8 cellular contexts compared by ENCODE assay signal in genomic region chrX:109733658-109734022, GRCh38. TPM values are rescaled to one million over a fixed set of nuclear protein-coding genes. Genes with fewer than 3 reads are reported as not detected.
DNase-seq lines count a peak whose midpoint lies in the region; ATAC-seq and TF ChIP-seq lines count a peak whose summit lies in the region.

No MANE protein-coding gene starts in this region.

- no peaks in the 10 kb centered on the region for H3K9me3 Mint-ChIP-seq in CD8-positive, alpha-beta T cell
- no peaks in the 10 kb centered on the region for H3K9me3 Mint-ChIP-seq in effector memory CD8-positive, alpha-beta T cell

- peaks cover 14% of the 10 kb centered on the region for H3K4me1 ChIP-seq in CD8-positive, alpha-beta T cell (ENCODE audit: insufficient read depth, low read length)
- H3K4me1 ChIP-seq in MM.1S (ENCODE audit: low read length) (0 out of 2 replicates have a peak, but pooled peaks cover 4% of the 10 kb centered on the region), neuron (ENCODE audit: insufficient read depth, low read length) (peaks cover 6% of the 10 kb centered on the region)

- no peaks in the 10 kb centered on the region for H3K9me3 ChIP-seq in CD8-positive, alpha-beta T cell (ENCODE audit: low read length)
- no peaks in the 10 kb centered on the region for H3K9me3 ChIP-seq in MM.1S (replicated peaks; ENCODE audit: insufficient read depth, low read length)
- H3K9me3 ChIP-seq in neuron (ENCODE audit: low read length), result no peaks in the 10 kb centered on the region

- H2AFZ ChIP-seq in MM.1S (ENCODE audit: low read length) (peak overlapping the region; percentile 77), neuron (ENCODE audit: low read depth, low read length) (no peak overlapping the region)

- peak overlapping the region; percentile 90 for H3K4me3 ChIP-seq in CD8-positive, alpha-beta T cell (ENCODE audit: low read depth, low read length)
- peak overlapping the region; percentile 70 for H3K4me3 ChIP-seq in MM.1S (ENCODE audit: low read length)
- H3K4me3 ChIP-seq in neuron (ENCODE audit: low read length), result peak overlapping the region; percentile 65

- DNase-seq in CD8-positive, alpha-beta T cell, result no peak
- DNase-seq in MM.1S (no peak), NCI-H2171 (lab: John Stamatoyannopoulos, UW) (no peak), NCI-H2081 treated with DMSO at 0.1 percent for 48 hours (lab: John Stamatoyannopoulos, UW) (no peak)
- no peak for DNase-seq in effector memory CD8-positive, alpha-beta T cell

- H3K27ac Mint-ChIP-seq in CD8-positive, alpha-beta T cell, result peak overlapping the region; percentile 88
- peak overlapping the region; percentile 86 to 98 for H3K27ac Mint-ChIP-seq in effector memory CD8-positive, alpha-beta T cell

- peaks cover 31% of the 10 kb centered on the region for H3K4me1 Mint-ChIP-seq in CD8-positive, alpha-beta T cell (ENCODE audit: low read depth)
- peaks cover 16 to 31% of the 10 kb centered on the region in 2 donors for H3K4me1 Mint-ChIP-seq in effector memory CD8-positive, alpha-beta T cell (ENCODE audit: low read depth in 2 of 2)

- intact Hi-C loops in CD8-positive, alpha-beta T cell (cut with DNase I, micrococcal nuclease), result loop anchor here (1.0 to 10.0 kb wide), 6 partner anchors 196 to 1949 kb away; partner anchors contain the start of genes NXT2 (in 2 of the 2), ALG13 (in 1 of the 2), AMMECR1 (in 1 of the 2) and TMEM164 (in 1 of the 2)

- H3K4me3 Mint-ChIP-seq in CD8-positive, alpha-beta T cell, result peak overlapping the region; percentile 97
- peak overlapping the region; percentile 93 to 98 for H3K4me3 Mint-ChIP-seq in effector memory CD8-positive, alpha-beta T cell

- H3K27me3 ChIP-seq in CD8-positive, alpha-beta T cell (ENCODE audit: insufficient read depth, low read length), result no peaks in the 10 kb centered on the region
- no peaks in the 10 kb centered on the region for H3K27me3 ChIP-seq in MM.1S (replicated peaks; ENCODE audit: insufficient read depth, low read length)
- H3K27me3 ChIP-seq in neuron (ENCODE audit: insufficient read depth, low read length), result no peaks in the 10 kb centered on the region

- H3K36me3 Mint-ChIP-seq in CD8-positive, alpha-beta T cell, result peaks cover 17% of the 10 kb centered on the region
- H3K36me3 Mint-ChIP-seq in effector memory CD8-positive, alpha-beta T cell (ENCODE audit: insufficient read depth), result peaks cover 14% of the 10 kb centered on the region

- H3K36me3 ChIP-seq in CD8-positive, alpha-beta T cell (ENCODE audit: insufficient read depth, low read length), result no peaks in the 10 kb centered on the region
- H3K36me3 ChIP-seq in MM.1S (replicated peaks; ENCODE audit: insufficient read depth, low read length) (no peaks in the 10 kb centered on the region), neuron (ENCODE audit: insufficient read depth, low read length) (no peaks in the 10 kb centered on the region)

- H3K79me2 ChIP-seq in MM.1S (ENCODE audit: low read length), result peaks cover 33% of the 10 kb centered on the region

- peak overlapping the region; percentile 87 for H3K4me2 ChIP-seq in MM.1S (ENCODE audit: low read depth, low read length)

- H3F3A ChIP-seq in MM.1S (ENCODE audit: insufficient read depth, low read length), result no peaks in the 10 kb centered on the region

- peak overlapping the region; percentile 52 for H3K27ac ChIP-seq in CD8-positive, alpha-beta T cell (ENCODE audit: low read depth, low read length)
- peak overlapping the region; percentile 65 for H3K27ac ChIP-seq in MM.1S (ENCODE audit: low read length)

- H3K9me2 ChIP-seq in MM.1S (replicated peaks; ENCODE audit: insufficient read depth, low read length), result no peaks in the 10 kb centered on the region

- no peaks in the 10 kb centered on the region for H3K27me3 Mint-ChIP-seq in CD8-positive, alpha-beta T cell (ENCODE audit: low read depth)
- no peaks in the 10 kb centered on the region for H3K27me3 Mint-ChIP-seq in effector memory CD8-positive, alpha-beta T cell

- CTCF ChIA-PET in CD8-positive, alpha-beta T cell (lab: Charles Lee), result no interaction called here

- POLR2A ChIA-PET in CD8-positive, alpha-beta T cell (lab: Charles Lee), result interaction anchor here (1.9 kb wide), 1 partner anchor 584 kb away, joined by 7 read pairs; the partner anchor contains the start of gene AMMECR1

- H3K9ac ChIP-seq in MM.1S (ENCODE audit: low read length), result peak overlapping the region; percentile 53

- no peak for TF ChIP-seq CTCF in CD8-positive, alpha-beta T cell (IDR thresholded peaks at IDR 0.05)
- no peak for TF ChIP-seq CTCF in MM.1S (IDR thresholded peaks at IDR 0.05; ENCODE audit: low read length)

- no peak for ATAC-seq in CD8-positive, alpha-beta T cell
- no peak for ATAC-seq in effector memory CD8-positive, alpha-beta T cell (replicated peaks)
- no peak for ATAC-seq in HG03159 (IDR thresholded peaks at IDR 0.05; ENCODE audit: unreplicated experiment)
- ATAC-seq in HG03439 (IDR thresholded peaks at IDR 0.05; ENCODE audit: unreplicated experiment), result no peak

- no peaks in the 10 kb centered on the region for H4K20me1 ChIP-seq in MM.1S (ENCODE audit: insufficient read depth, low read length)

RNA-seq across cellular contexts. Expression of gene ACSL4, which starts 0.6 kb away (rescaled TPM):
- total RNA-seq in CD8-positive, alpha-beta T cell, result 10 to 100 TPM; 17.2 to 18.6 TPM
